ENCODE assay signal across 12 cellular contexts in genomic region chr12:646303-647038, GRCh38. TPM values are rescaled to one million over a fixed set of nuclear protein-coding genes. Genes with fewer than 3 reads are reported as not detected.
A peak's percentile ranks its signal among the peaks of the same experiment; 100 is the strongest.
DNase-seq lines count a peak whose midpoint lies in the region; ATAC-seq and TF ChIP-seq lines count a peak whose summit lies in the region.
"Had no signal": no experiment of that assay in that cellular context is flagged by ENCODE, and none has a peak within 500 bp of the region (broad histone marks: within the 10 kb centered on the region; RNA-seq: fewer than 3 reads in every experiment).

No MANE protein-coding gene starts in this region.

- H3K36me3 Mint-ChIP-seq in effector memory CD8-positive, alpha-beta T cell (ENCODE audit: insufficient read depth): peaks cover 19% of the 10 kb centered on the region

- H3K9me3 ChIP-seq in lung (ENCODE audit: control insufficient read depth in 2 of 2, insufficient read depth in 1 of 2, low read length in 1 of 2): no peaks in the 10 kb centered on the region
- no peaks in the 10 kb centered on the region for H3K9me3 ChIP-seq in stomach smooth muscle (ENCODE audit: control insufficient read depth in 2 of 2, low read length in 2 of 2)

- no peak for ATAC-seq in effector memory CD8-positive, alpha-beta T cell (replicated peaks)
- ATAC-seq in lung (ENCODE audit: insufficient read depth, low FRiP score) (peak; percentile 5), GM21447 (IDR thresholded peaks at IDR 0.05; ENCODE audit: unreplicated experiment) (no peak)

- TF ChIP-seq CTCF in lung (IDR thresholded peaks at IDR 0.05; ENCODE audit: control extremely low read depth, extremely low read depth): no peak

- H3K27ac ChIP-seq in lung (ENCODE audit: low read depth in 1 of 2, low read length in 1 of 2) (peak overlapping the region; percentile 77 to 98), stomach smooth muscle (ENCODE audit: low read length) (peak overlapping the region; percentile 66)

- H3K9me3 Mint-ChIP-seq in effector memory CD8-positive, alpha-beta T cell: no peaks in the 10 kb centered on the region

- peaks cover 13 to 19% of the 10 kb centered on the region in 2 donors for H3K4me1 Mint-ChIP-seq in effector memory CD8-positive, alpha-beta T cell (ENCODE audit: low read depth in 2 of 2)

- no peak overlapping the region for H3K4me3 Mint-ChIP-seq in effector memory CD8-positive, alpha-beta T cell

- H3K27me3 ChIP-seq in lung (ENCODE audit: control insufficient read depth, insufficient read depth): no peaks in the 10 kb centered on the region
- H3K27me3 ChIP-seq in stomach smooth muscle (ENCODE audit: control insufficient read depth in 1 of 2, insufficient read depth in 2 of 2, low read length in 2 of 2): no peaks in the 10 kb centered on the region
- H3K27me3 ChIP-seq: brain microvascular endothelial cell had no signal

- H3K36me3 ChIP-seq in lung (ENCODE audit: control insufficient read depth in 2 of 2, insufficient read depth in 2 of 2, low read length in 2 of 2) (no peaks in the 10 kb centered on the region), stomach smooth muscle (ENCODE audit: control insufficient read depth in 2 of 2, insufficient read depth in 2 of 2, low read length in 2 of 2) (no peaks in the 10 kb centered on the region)
- H3K36me3 ChIP-seq: brain microvascular endothelial cell had no signal

- 41 to 81% methylated on average over 12 of the region's 12 CpGs for WGBS in lung, 2 donors

- H3K4me1 ChIP-seq in lung (ENCODE audit: control insufficient read depth in 2 of 2, insufficient read depth in 2 of 2, low read length in 2 of 2) (peaks cover 14 to 17% of the 10 kb centered on the region in 2 donors), stomach smooth muscle (ENCODE audit: control insufficient read depth, insufficient read depth, low read length) (peaks cover 29% of the 10 kb centered on the region)

- peak overlapping the region; percentile 15 to 35 for H3K27ac Mint-ChIP-seq in effector memory CD8-positive, alpha-beta T cell

- DNase-seq in HuH-7.5 (ENCODE audit: low spot score): peak; percentile 72
- DNase-seq in effector memory CD8-positive, alpha-beta T cell: no peak
- peak; percentile 54 for DNase-seq in lung (ENCODE audit: low spot score)
- DNase-seq in GOT3 (lab: John Stamatoyannopoulos, UW): no peak
- DNase-seq in GF-D8 (lab: John Stamatoyannopoulos, UW): no peak
- DNase-seq in inferior parietal cortex (ENCODE audit: extremely low spot score): no peak
- DNase-seq: brain microvascular endothelial cell, COR-L47, Kasumi-1, NCI-H446 had no signal

- H3K4me3 ChIP-seq in lung (no peak overlapping the region), stomach smooth muscle (ENCODE audit: low read length in 2 of 2) (peak overlapping the region in 1 of 2 donors; percentile 47)

- peak overlapping the region; percentile 7 to 21 for H3K9ac ChIP-seq in stomach smooth muscle (ENCODE audit: low read length in 2 of 2)

- no peaks in the 10 kb centered on the region for H3K27me3 Mint-ChIP-seq in effector memory CD8-positive, alpha-beta T cell

RNA-seq across cellular contexts. Expression of gene NINJ2, which starts 16.8 kb away (rescaled TPM):
- 10 to 100 TPM in 1 of 2 donors, 1 to 10 TPM in 1; 5.8 to 14.0 TPM for total RNA-seq in lung
- 10 to 100 TPM; 14.6 to 28.4 TPM for polyA plus RNA-seq in lung

Comparison
In these comparisons a context has a peak if more than half of its experiments do, and no peak if none do; other contexts are left out.
1. DNase-seq: peak in HuH-7.5 (single experiment) and lung (single experiment); none in effector memory CD8-positive, alpha-beta T cell (0 of 3), GOT3 (single experiment), GF-D8 (single experiment) and inferior parietal cortex (single experiment).